In genomic region chr17:19345067-19345460, GRCh38 we compare ENCODE assay signal across 1 cellular context.
TF ChIP-seq lines count a peak whose summit lies in the region.

No MANE protein-coding gene starts in this region.

TF ChIP-seq in A549, 52 proteins besides CTCF, POLR2A, EP300 and RAD21:
- TF ChIP-seq PBX3 (IDR thresholded peaks at IDR 0.05) (no peak), BHLHE40 (IDR thresholded peaks at IDR 0.05; ENCODE audit: low read depth, low read length) (no peak), CEBPB (IDR thresholded peaks at IDR 0.05) (no peak), TFCP2L1 (CRISPR knock-in tag; IDR thresholded peaks at IDR 0.05) (no peak), KDM5A (IDR thresholded peaks at IDR 0.05) (no peak), FOSB (CRISPR knock-in tag; IDR thresholded peaks at IDR 0.05) (no peak)
TF ChIP-seq in A549: peak in this region for 0.
